In the genomic region with DNA sequence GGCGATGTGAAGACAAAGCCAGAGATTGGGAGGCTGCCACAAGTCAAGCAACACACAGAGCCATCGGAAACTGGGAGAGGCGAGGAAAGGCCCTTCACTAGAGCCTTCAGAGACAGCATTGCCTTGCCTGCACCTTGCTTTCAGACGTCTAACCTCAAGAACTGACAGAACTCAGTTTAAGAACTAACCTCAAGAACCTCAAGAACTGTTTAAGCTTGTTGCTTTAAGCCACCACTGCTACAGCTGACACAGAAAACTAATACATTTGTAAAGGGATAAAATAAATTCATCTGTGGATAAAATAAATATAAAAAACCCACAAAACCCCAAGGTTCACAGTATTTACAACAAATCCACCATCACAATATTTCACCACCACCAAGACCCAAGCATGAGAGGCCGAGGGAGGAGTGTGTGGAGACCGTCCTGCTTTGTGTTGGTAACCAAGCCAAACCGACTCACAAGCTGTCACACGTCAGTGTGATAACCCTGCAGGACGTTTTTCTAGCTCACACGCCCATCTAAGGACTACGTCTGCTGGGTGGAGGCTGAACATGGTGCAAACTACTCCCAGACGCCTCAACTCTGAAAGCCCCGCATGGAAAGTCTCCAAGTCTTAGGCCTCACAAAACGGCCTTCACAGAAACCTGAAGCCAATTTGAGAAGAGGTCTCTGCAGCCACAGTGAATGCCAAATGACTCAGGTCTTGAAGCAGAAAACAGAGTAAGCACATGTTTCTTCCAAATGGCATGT, we compare ENCODE assay signal across 1 cellular context.
TF ChIP-seq lines count a peak whose summit lies in the region.

No MANE protein-coding gene starts in this region.

TF ChIP-seq in H1, 55 proteins besides CTCF, POLR2A, EP300 and RAD21 (continued from another document):
- TF ChIP-seq PHF8 (conservative IDR thresholded peaks at IDR 0.05; ENCODE audit: low read depth, low read length), result no peak
- TF ChIP-seq KDM1A (IDR thresholded peaks at IDR 0.05; ENCODE audit: borderline replicate concordance, low read length), result no peak
- TF ChIP-seq NRF1 (IDR thresholded peaks at IDR 0.05; ENCODE audit: low read depth, low read length), result no peak
- TF ChIP-seq ATF2 (IDR thresholded peaks at IDR 0.05; ENCODE audit: low read length), result no peak
- no peak for TF ChIP-seq USF2 (IDR thresholded peaks at IDR 0.05; ENCODE audit: low read length)
- no peak for TF ChIP-seq SP2 (IDR thresholded peaks at IDR 0.05; ENCODE audit: low read length)
- TF ChIP-seq RXRA (IDR thresholded peaks at IDR 0.05; ENCODE audit: insufficient read depth, low read depth, low read length), result no peak
